Comparison of ENCODE assay signal across 8 cellular contexts in genomic region chr5:6712582-6713273, GRCh38. TPM values are rescaled to one million over a fixed set of nuclear protein-coding genes. Genes with fewer than 3 reads are reported as not detected.
DNase-seq lines count a peak whose midpoint lies in the region; ATAC-seq, FAIRE-seq and TF ChIP-seq lines count a peak whose summit lies in the region.

No MANE protein-coding gene starts in this region.

- H4K91ac ChIP-seq in H1 (replicated peaks; ENCODE audit: insufficient read length, low read length), result no peak overlapping the region

- 1% methylated on average over 46 of the region's 84 CpGs; no CpG with 5 or more reads in 1 of the 2 experiments for WGBS in H1 (ENCODE audit: extremely low coverage in 1 of 2, insufficient coverage in 1 of 2, insufficient read length in 1 of 2, insufficient replicate concordance in 2 of 2, low coverage in 1 of 2, low lambda C conversion rate in 2 of 2, missing lambda C conversion rate in 1 of 2), 2 experiments
- WGBS in mesodermal cell (ENCODE audit: insufficient coverage in 2 of 2), 2 experiments, result 0 to 1% methylated on average over 45 to 80 of the region's 84 CpGs

- FAIRE-seq in H1 (lab: Jason Lieb, UNC), result no peak

- no peak overlapping the region for H2BK15ac ChIP-seq in H1 (ENCODE audit: low read length)

- H3K23me2 ChIP-seq in H1 (ENCODE audit: low read depth, low read length), result peaks cover 10% of the 10 kb centered on the region

- H2BK12ac ChIP-seq in H1 (ENCODE audit: low read depth, low read length), result no peak overlapping the region

- peaks cover 2% of the 10 kb centered on the region for H3K27me3 Mint-ChIP-seq in activated CD8-positive, alpha-beta memory T cell treated with anti-CD3 and anti-CD28 coated beads, Interleukin-2, amount 10 ng/mL, durations not matched to agents 7 days and 5 days

- TF ChIP-seq RAD21 in H1 (IDR thresholded peaks at IDR 0.05 in 1 of 2, conservative IDR thresholded peaks at IDR 0.05 in 1 of 2; ENCODE audit: low read depth in 2 of 2, low read length in 2 of 2), result 0 out of 4 replicates have a peak, but pooled peaks of 1 of the 2 experiments have one; percentile 5

- H3K4me3 Mint-ChIP-seq in activated CD8-positive, alpha-beta memory T cell treated with anti-CD3 and anti-CD28 coated beads, Interleukin-2, amount 10 ng/mL, durations not matched to agents 7 days and 5 days, result peak overlapping the region; percentile 77

- H3K9me3 ChIP-seq in H1 (ENCODE audit: insufficient read depth in 2 of 2, low read depth in 1 of 2, low read length in 1 of 2) (no peaks in the 10 kb centered on the region), mesodermal cell (ENCODE audit: control insufficient read depth, low read length) (no peaks in the 10 kb centered on the region)

- peaks cover 5 to 32% of the 10 kb centered on the region in 2 experiments for H3K79me2 ChIP-seq in H1 (ENCODE audit: control insufficient read depth in 1 of 2, insufficient read depth in 2 of 2, low read length in 2 of 2)

- peaks cover 33% of the 10 kb centered on the region for H3K4me1 Mint-ChIP-seq in activated CD8-positive, alpha-beta memory T cell treated with anti-CD3 and anti-CD28 coated beads, Interleukin-2, amount 10 ng/mL, durations not matched to agents 7 days and 5 days

- TF ChIP-seq POLR2A in H1 (IDR thresholded peaks at IDR 0.05; ENCODE audit: control extremely low read depth in 1 of 2, low read depth in 2 of 2, low read length in 2 of 2), result peak in 1 of 2 experiments; percentile 64; a peak in 2 of 3 replicates

- H3K36me3 ChIP-seq in H1 (ENCODE audit: control insufficient read depth in 2 of 4, insufficient read depth in 4 of 4, low read length in 3 of 4), result no peaks in the 10 kb centered on the region
- peaks cover 14% of the 10 kb centered on the region for H3K36me3 ChIP-seq in mesodermal cell (ENCODE audit: control insufficient read depth, insufficient read depth, low read length)

- H4K8ac ChIP-seq in H1 (ENCODE audit: extremely low read depth, insufficient read depth, low read length), result peak overlapping the region; percentile 77

- peak overlapping the region; percentile 71; the same call in 1 of the 2 replicates for H2BK5ac ChIP-seq in H1 (ENCODE audit: low read depth, low read length)

- H2BK20ac ChIP-seq in H1 (ENCODE audit: low read length), result no peak overlapping the region

- H3K27ac ChIP-seq in H1 (ENCODE audit: low read depth, low read length) (peak overlapping the region; percentile 62; the same call in 1 of the 2 replicates), mesodermal cell (ENCODE audit: low read depth, low read length, severe bottlenecking) (peak overlapping the region; percentile 93)

- TF ChIP-seq EP300 in H1 (IDR thresholded peaks at IDR 0.05; ENCODE audit: borderline replicate concordance in 1 of 2, low read depth in 2 of 2, low read length in 2 of 2), result peak; percentile 24 to 53; a peak in 1 of 3 replicates

- peak overlapping the region; percentile 67 to 73 (median 70) for H3K4me3 ChIP-seq in H1 (ENCODE audit: extremely low read depth in 1 of 4, insufficient read depth in 2 of 4, low read depth in 3 of 4, low read length in 4 of 4)
- H3K4me3 ChIP-seq in mesodermal cell (ENCODE audit: extremely low read depth, insufficient read depth, low read length, poor library complexity, severe bottlenecking), result peak overlapping the region; percentile 64

- peaks cover 16 to 22% of the 10 kb centered on the region in 2 experiments for H4K20me1 ChIP-seq in H1 (replicated peaks in 1 of 2; ENCODE audit: control insufficient read depth in 1 of 2, insufficient read depth in 2 of 2, low read length in 2 of 2)

- peak overlapping the region; percentile 44 to 67 (median 50) for H3K9ac ChIP-seq in H1 (replicated peaks in 1 of 4; ENCODE audit: extremely low read depth in 1 of 4, low read depth in 3 of 4, low read length in 3 of 4)

- TF ChIP-seq CTCF in GM20000 (IDR thresholded peaks at IDR 0.05; ENCODE audit: extremely low read depth, missing control alignments), result no peak
- TF ChIP-seq CTCF in H1 (IDR thresholded peaks at IDR 0.05; ENCODE audit: control extremely low read depth in 1 of 3, insufficient read depth in 1 of 3, low read depth in 1 of 3, low read length in 3 of 3), result no peak

- peaks cover 0 to 12% (median 5%) of the 10 kb centered on the region in 4 experiments; a peak in 5 of 7 replicates for H3K4me1 ChIP-seq in H1 (replicated peaks in 1 of 4; ENCODE audit: control insufficient read depth in 3 of 4, insufficient read depth in 4 of 4, low read length in 3 of 4)
- peaks cover 18% of the 10 kb centered on the region for H3K4me1 ChIP-seq in mesodermal cell (ENCODE audit: control insufficient read depth, insufficient read depth, low read length, poor library complexity, severe bottlenecking)

- no peak overlapping the region for H3K4ac ChIP-seq in H1 (replicated peaks; ENCODE audit: insufficient read length, low read depth, low read length)

- peak; percentile 76 for ATAC-seq in activated CD8-positive, alpha-beta memory T cell treated with anti-CD3 and anti-CD28 coated beads, Interleukin-2, amount 10 ng/mL, durations not matched to agents 7 days and 5 days

- H3K27me3 ChIP-seq in H1 (replicated peaks in 1 of 4; ENCODE audit: control insufficient read depth in 3 of 4, extremely low read depth in 1 of 4, insufficient read depth in 3 of 4, low read length in 3 of 4), result peaks cover 0 to 3% (median 0%) of the 10 kb centered on the region in 4 experiments; a peak in 3 of 7 replicates

- H3K9me3 Mint-ChIP-seq in activated CD8-positive, alpha-beta memory T cell treated with anti-CD3 and anti-CD28 coated beads, Interleukin-2, amount 10 ng/mL, durations not matched to agents 7 days and 5 days (ENCODE audit: low read depth), result no peaks in the 10 kb centered on the region

- peak overlapping the region; percentile 34 for H4K5ac ChIP-seq in H1 (ENCODE audit: insufficient read length, low read depth, low read length)

- peak overlapping the region; percentile 94 for H3K27ac Mint-ChIP-seq in activated CD8-positive, alpha-beta memory T cell treated with anti-CD3 and anti-CD28 coated beads, Interleukin-2, amount 10 ng/mL, durations not matched to agents 7 days and 5 days

- peaks cover 17% of the 10 kb centered on the region for H3K36me3 Mint-ChIP-seq in activated CD8-positive, alpha-beta memory T cell treated with anti-CD3 and anti-CD28 coated beads, Interleukin-2, amount 10 ng/mL, durations not matched to agents 7 days and 5 days

- H3K4me2 ChIP-seq in H1 (ENCODE audit: insufficient read depth in 1 of 2, low read depth in 2 of 2, low read length in 2 of 2), result peak overlapping the region; percentile 84 to 92

- no peak overlapping the region for H2AK5ac ChIP-seq in H1 (ENCODE audit: low read depth, low read length)

- peak overlapping the region; percentile 42 for H3K56ac ChIP-seq in H1 (replicated peaks; ENCODE audit: insufficient read length, low read depth, low read length)

- DNase-seq in COLO668 (lab: John Stamatoyannopoulos, UW; ENCODE audit: unreplicated experiment), result peak; percentile 99
- DNase-seq in GM20000 (ENCODE audit: low spot score), result peak; percentile 95
- DNase-seq in HPDE6-E6E7 (ENCODE audit: extremely low spot score), result peak; percentile 90
- DNase-seq in NOMO-1 (lab: John Stamatoyannopoulos, UW; ENCODE audit: unreplicated experiment in 2 of 2), result peak; percentile 100
- DNase-seq in activated CD8-positive, alpha-beta memory T cell treated with anti-CD3 and anti-CD28 coated beads, Interleukin-2, amount 10 ng/mL, durations not matched to agents 7 days and 5 days, result peak; percentile 97
- DNase-seq in H1 (ENCODE audit: low read depth in 1 of 2, low spot score in 2 of 2), result peak; percentile 84 to 96
- peak; percentile 95 for DNase-seq in stimulated activated CD8-positive, alpha-beta memory T cell treated with anti-CD3 and anti-CD28 coated beads, Interleukin-15, amount 100 ng/mL, for 24 hours (ENCODE audit: low read depth)

- H3K79me1 ChIP-seq in H1 (ENCODE audit: low read depth, low read length), result peaks cover 13% of the 10 kb centered on the region

- POLR2A ChIA-PET in H1 (lab: Charles Lee; ENCODE audit: partially characterized antibody), result interaction anchor here (1.0 to 3.9 kb wide), 4 partner anchors 12 to 79 kb away, joined by 3 to 29 read pairs (median 8); partner anchors contain the start of genes NSUN2 and SRD5A1

- no peak overlapping the region for H2BK120ac ChIP-seq in H1 (replicated peaks; ENCODE audit: low read depth, low read length)

- H3K14ac ChIP-seq in H1 (ENCODE audit: insufficient read length), result no peak overlapping the region

- H2AFZ ChIP-seq in H1 (ENCODE audit: low read length), result peak overlapping the region; percentile 62; the same call in 1 of the 2 replicates

- CTCF ChIA-PET in activated CD8-positive, alpha-beta memory T cell treated with anti-CD3 and anti-CD28 coated beads, Interleukin-2, amount 10 ng/mL, durations not matched to agents 7 days and 5 days (lab: Charles Lee), result interaction anchor here (1.0 to 1.1 kb wide), 2 partner anchors 24 to 32 kb away, joined by 3 to 4 read pairs; no protein-coding TSS in a partner anchor
- CTCF ChIA-PET in H1 (lab: Charles Lee; ENCODE audit: partially characterized antibody), result interaction anchor here (1.2 to 1.7 kb wide), 2 partner anchors 13 to 33 kb away, joined by 5 to 6 read pairs; no protein-coding TSS in a partner anchor

- H3K18ac ChIP-seq in H1 (ENCODE audit: extremely low read depth, low read length), result 0 out of 2 replicates have a peak overlapping the region, but pooled peaks have one; percentile 90

- no peak overlapping the region for H3K23ac ChIP-seq in H1 (ENCODE audit: insufficient read length)

TF ChIP-seq in H1, 55 proteins besides CTCF, POLR2A, EP300 and RAD21 (continues in another document):
- TF ChIP-seq CREB1 (IDR thresholded peaks at IDR 0.05) (peak; percentile 96), TCF12 (IDR thresholded peaks at IDR 0.05; ENCODE audit: low read depth, low read length) (no peak), HDAC6 (IDR thresholded peaks at IDR 0.05; ENCODE audit: low read depth, low read length) (no peak), JUND (IDR thresholded peaks at IDR 0.05; ENCODE audit: low read length) (no peak), POLR2AphosphoS5 (IDR thresholded peaks at IDR 0.05; ENCODE audit: low read depth, low read length) (peak; percentile 55), RBBP5 (IDR thresholded peaks at IDR 0.05; ENCODE audit: borderline replicate concordance, low read depth, low read length) (peak; percentile 78; the same call in 1 of the 2 replicates)

RNA-seq across cellular contexts. Expression of gene TENT4A, which starts 0.5 kb away (rescaled TPM):
- 10 to 100 TPM; 37.4 to 55.3 TPM for total RNA-seq in activated CD8-positive, alpha-beta memory T cell treated with anti-CD3 and anti-CD28 coated beads, Interleukin-2, amount 10 ng/mL, durations not matched to agents 7 days and 5 days
- 22.4 and 25.1 TPM in 2 replicates for total RNA-seq in H1 (2021; fragmentation: NEBNext Ultra II Directional; extraction: Animal tissue kit (Norgen Biotek cat#: 25700))
- 8.9 and 11.6 TPM in 2 replicates for polyA plus RNA-seq in H1 (2011; rRNA removed)
- polyA plus RNA-seq in H1 (2011; cell fraction: cytosol; rRNA removed), result 6.3 TPM
- polyA plus RNA-seq in H1 (2011; cell fraction: nucleus; rRNA removed), result 46.4 TPM
- 17.5 to 20.5 TPM (median 19.2 TPM) in 4 replicates for polyA plus RNA-seq in H1 (2012, experiment 1 of 2)
- 4.8 TPM for polyA plus RNA-seq in H1 (2012, experiment 2 of 2)
- 21.0 TPM for polyA plus RNA-seq in H1 (2013, experiment 1 of 2)
- polyA plus RNA-seq in H1 (2013, experiment 2 of 2), result 20.5 TPM
- 12.4 and 14.3 TPM in 2 replicates for polyA minus RNA-seq in H1 (2011; rRNA and poly(A)+ RNA removed)
- polyA minus RNA-seq in H1 (2011; cell fraction: cytosol; rRNA and poly(A)+ RNA removed), result 13.4 TPM
- 30.2 TPM for polyA minus RNA-seq in H1 (2011; cell fraction: nucleus; rRNA and poly(A)+ RNA removed)
- polyA plus RNA-seq in mesodermal cell (2013, experiment 1 of 2), result 19.0 TPM
- 22.3 TPM for polyA plus RNA-seq in mesodermal cell (2013, experiment 2 of 2)

Comparison
In these comparisons a context has a peak if more than half of its experiments do, and no peak if none do; other contexts are left out.
1. Peak in every context shown above with its lines: DNase-seq, ATAC-seq, H3K4me3 ChIP-seq and H3K27ac ChIP-seq.